ENCODE assay signal across 17 cellular contexts in genomic region chr12:39375206-39375808, GRCh38.
DNase-seq lines count a peak whose midpoint lies in the region; ATAC-seq and TF ChIP-seq lines count a peak whose summit lies in the region.
"Had no signal": no experiment of that assay in that cellular context is flagged by ENCODE, and none has a peak within 500 bp of the region (broad histone marks: within the 10 kb centered on the region; RNA-seq: fewer than 3 reads in every experiment).

No MANE protein-coding gene starts in this region.

- in situ Hi-C loops in astrocyte of the cerebellum (cut with HindIII; ENCODE audit: low sequenced_read_pairs): no loop called here

- H3K4me3 ChIP-seq in astrocyte of the cerebellum (ENCODE audit: low read depth, low read length): no peak overlapping the region
- H3K4me3 ChIP-seq: esophagus squamous epithelium, lung, smooth muscle cell had no signal

- ATAC-seq in HG03039 (IDR thresholded peaks at IDR 0.05; ENCODE audit: unreplicated experiment) (peak; percentile 38), GM19467 (IDR thresholded peaks at IDR 0.05; ENCODE audit: unreplicated experiment) (no peak)

- DNase-seq in astrocyte of the cerebellum (ENCODE audit: low read depth) (peak; percentile 1), left kidney (ENCODE audit: low read depth, low spot score) (peak; percentile 32), 8988T (no peak), SIG-M5 treated with dmso at 0.1 percent for 504 hours (lab: John Stamatoyannopoulos, UW; ENCODE audit: unreplicated experiment) (no peak)
- DNase-seq: activated CD4-positive, alpha-beta T cell treated with anti-CD3 and anti-CD28 coated beads for 4 hours; activated T-cell treated with anti-CD3 and anti-CD28 coated beads, Interleukin-2, amount 50 U/mL, for 48 hours; CD8-positive, alpha-beta memory T cell; cortex of kidney; esophagus squamous epithelium; NCI-H1417 treated with DMSO at 0.1 percent for 48 hours; OCI-M1; T-helper 1 cell had no signal

- peak; percentile 52 for TF ChIP-seq CTCF in GM12872 (IDR thresholded peaks at IDR 0.05; ENCODE audit: insufficient read depth, low read depth, low read length)
- no peak for TF ChIP-seq CTCF in astrocyte of the cerebellum (IDR thresholded peaks at IDR 0.05; ENCODE audit: low read depth, low read length, missing control alignments)

Comparison
In these comparisons a context has a peak if more than half of its experiments do, and no peak if none do; other contexts are left out.
1. DNase-seq: peak in astrocyte of the cerebellum (single experiment) and left kidney (single experiment); none in 8988T (single experiment) and SIG-M5 treated with dmso at 0.1 percent for 504 hours (single experiment).